Comparison of ENCODE assay signal across 8 cellular contexts in genomic region chr6:85593438-85594196, GRCh38. TPM values are rescaled to one million over a fixed set of nuclear protein-coding genes. Genes with fewer than 3 reads are reported as not detected.
DNase-seq lines count a peak whose midpoint lies in the region; ATAC-seq and TF ChIP-seq lines count a peak whose summit lies in the region.

SNX14 (minus strand) TSS chr6:85593858; CDS start chr6:85593718, 140 bp downstream.

- H3K27ac ChIP-seq in BLaER1 = peak within 1 kb of the TSS; percentile 79
- H3K27ac ChIP-seq in colonic mucosa = peak within 1 kb of the TSS; percentile 100
- peak within 1 kb of the TSS; percentile 89 for H3K27ac ChIP-seq in layer of hippocampus (ENCODE audit: low read depth, low read length)

- H3K4me3 ChIP-seq in BLaER1 = peak within 1 kb of the TSS; percentile 76
- H3K4me3 ChIP-seq in colonic mucosa = peak within 1 kb of the TSS; percentile 70

- H3K36me3 ChIP-seq in BLaER1 (peaks cover 11% of the 10 kb centered on the region; the same call in 1 of the 2 replicates), colonic mucosa (no peaks in the 10 kb centered on the region)

- no peak for TF ChIP-seq CTCF in colonic mucosa (IDR thresholded peaks at IDR 0.05)

- H3K4me1 ChIP-seq in BLaER1 (peaks cover 11% of the 10 kb centered on the region; the same call in 1 of the 2 replicates), colonic mucosa (peaks cover 8% of the 10 kb centered on the region)

- ATAC-seq in HG03439 (IDR thresholded peaks at IDR 0.05; ENCODE audit: unreplicated experiment) = peak; percentile 92

- H3K9me3 ChIP-seq in BLaER1 (peaks cover 21% of the 10 kb centered on the region), colonic mucosa (no peaks in the 10 kb centered on the region)

- H3K9ac ChIP-seq in BLaER1 (peak within 1 kb of the TSS; percentile 84), colonic mucosa (ENCODE audit: low read depth in 2 of 2, low read length in 2 of 2) (peak within 1 kb of the TSS; percentile 95 to 96)

- no peaks in the 10 kb centered on the region for H3K27me3 ChIP-seq in BLaER1
- no peaks in the 10 kb centered on the region for H3K27me3 ChIP-seq in colonic mucosa
- H3K27me3 ChIP-seq in layer of hippocampus (ENCODE audit: control insufficient read depth, insufficient read depth, low read length) = no peaks in the 10 kb centered on the region

- intact Hi-C loops in colonic mucosa (cut with DNase I) = loop anchor here (5.0 kb wide), 1 partner anchor 84 kb away; no protein-coding TSS in a partner anchor

- H4K20me1 ChIP-seq in BLaER1 = no peaks in the 10 kb centered on the region

- DNase-seq in GM19238 (ENCODE audit: insufficient read length, low spot score) (peak; percentile 82), NCI-H524 (lab: John Stamatoyannopoulos, UW) (peak; percentile 71 to 86), colonic mucosa (peak; percentile 97)
- peak; percentile 83 for DNase-seq in activated CD4-positive, alpha-beta T cell treated with anti-CD3 and anti-CD28 coated beads for 48 hours
- peak; percentile 40 to 69 (median 52) for DNase-seq in stimulated activated CD4-positive, alpha-beta T cell treated with anti-CD3 and anti-CD28 coated beads, Interleukin-1b, Interleukin-23, amount 100 ng/mL, for 24 hours (ENCODE audit: low read depth in 4 of 4, low spot score in 1 of 4)

- peak within 1 kb of the TSS; percentile 67 for H3K4me2 ChIP-seq in BLaER1

RNA-seq across cellular contexts. Expression of gene SNX14, which starts in this region (rescaled TPM):
- 10 to 100 TPM; 52.5 to 80.6 TPM for total RNA-seq in colonic mucosa

Comparison
In these comparisons a context has a peak if more than half of its experiments do, and no peak if none do; other contexts are left out.
1. Peak in every context shown above with its lines: DNase-seq, ATAC-seq, H3K4me3 ChIP-seq and H3K27ac ChIP-seq.